19 cellular contexts compared by ENCODE assay signal in genomic region chr1:159958721-159959380, GRCh38. TPM values are rescaled to one million over a fixed set of nuclear protein-coding genes. Genes with fewer than 3 reads are reported as not detected.
DNase-seq lines count a peak whose midpoint lies in the region; ATAC-seq, FAIRE-seq and TF ChIP-seq lines count a peak whose summit lies in the region.
"Had no signal": no experiment of that assay in that cellular context is flagged by ENCODE, and none has a peak within 500 bp of the region (broad histone marks: within the 10 kb centered on the region; RNA-seq: fewer than 3 reads in every experiment).

No MANE protein-coding gene starts in this region.

- H3K27ac ChIP-seq in mammary epithelial cell (ENCODE audit: insufficient read depth, low read depth, low read length): no peak overlapping the region
- H3K27ac ChIP-seq: lower lobe of right lung, SK-N-MC had no signal

- peak; percentile 57 for ATAC-seq in GM19438 (IDR thresholded peaks at IDR 0.05; ENCODE audit: low read depth, unreplicated experiment)
- peak; percentile 70 for ATAC-seq in HG03342 (IDR thresholded peaks at IDR 0.05; ENCODE audit: unreplicated experiment)

- peak; percentile 51 for FAIRE-seq in GM18507 (lab: Jason Lieb, UNC)

- intact Hi-C loops in mammary epithelial cell (cut with micrococcal nuclease): no loop called here

- in situ Hi-C loops in mammary epithelial cell (cut with MboI; ENCODE audit: low sequenced_read_pairs in 2 of 2): no loop called here

- H3K9me3 Mint-ChIP-seq in immature natural killer cell: no peaks in the 10 kb centered on the region
- H3K9me3 Mint-ChIP-seq: activated B cell treated with CpG ODN at 0.5 μM for 24 hours had no signal

- no peak overlapping the region for H3K4me3 ChIP-seq in mammary epithelial cell (replicated peaks in 1 of 3; ENCODE audit: insufficient read depth in 1 of 3, low read depth in 2 of 3, low read length in 3 of 3)
- H3K4me3 ChIP-seq: lower lobe of right lung, sigmoid colon, SK-N-MC had no signal

- BruUV-seq in mammary epithelial cell (replicated peaks; lab: Mats Ljungman, UMichigan): no TSS peak

- H4K20me1 ChIP-seq in mammary epithelial cell (ENCODE audit: insufficient read depth, low read length): no peaks in the 10 kb centered on the region

- 80% methylated on average over 3 of the region's 3 CpGs for WGBS in mammary epithelial cell (ENCODE audit: low coverage, missing lambda C conversion rate)

- H2AFZ ChIP-seq in mammary epithelial cell (ENCODE audit: low read depth, low read length): peak overlapping the region; percentile 64

- no peaks in the 10 kb centered on the region for H3K79me2 ChIP-seq in mammary epithelial cell (ENCODE audit: insufficient read depth, low read length)

- H3K4me3 Mint-ChIP-seq in immature natural killer cell: no peak overlapping the region
- H3K4me3 Mint-ChIP-seq: activated B cell treated with CpG ODN at 0.5 μM for 24 hours had no signal

- peaks cover 24% of the 10 kb centered on the region for H3K4me1 ChIP-seq in mammary epithelial cell (ENCODE audit: insufficient read depth, low read length)
- H3K4me1 ChIP-seq: BE2C, lower lobe of right lung had no signal

- peaks cover 0 to 4% (median 0%) of the 10 kb centered on the region in 3 donors for H3K36me3 Mint-ChIP-seq in immature natural killer cell

- no peak overlapping the region for H3K4me2 ChIP-seq in mammary epithelial cell (ENCODE audit: insufficient read depth, low read depth, low read length)

- no peaks in the 10 kb centered on the region for H3K27me3 ChIP-seq in mammary epithelial cell (ENCODE audit: insufficient read depth, low read length)
- H3K27me3 ChIP-seq: sigmoid colon had no signal

- no peaks in the 10 kb centered on the region for H3K4me1 Mint-ChIP-seq in immature natural killer cell
- H3K4me1 Mint-ChIP-seq: activated B cell treated with CpG ODN at 0.5 μM for 24 hours had no signal

- no peaks in the 10 kb centered on the region for H3K9me3 ChIP-seq in mammary epithelial cell (replicated peaks; ENCODE audit: insufficient read depth, low read length)
- H3K9me3 ChIP-seq: BE2C, lower lobe of right lung, sigmoid colon had no signal

- TF ChIP-seq CTCF in mammary epithelial cell (conservative IDR thresholded peaks at IDR 0.05 in 1 of 2, IDR thresholded peaks at IDR 0.05 in 1 of 2; ENCODE audit: extremely low read depth in 1 of 2, insufficient read depth in 1 of 2, low read depth in 1 of 2, low read length in 2 of 2): no peak

- dilution Hi-C loops in mammary epithelial cell (cut with HindIII; ENCODE audit: low sequenced_read_pairs): no loop called here

- no peak overlapping the region for H3K27ac Mint-ChIP-seq in immature natural killer cell
- H3K27ac Mint-ChIP-seq: activated B cell treated with CpG ODN at 0.5 μM for 24 hours had no signal

- DNase-seq in GM18507 (ENCODE audit: extremely low spot score, insufficient read length, low read depth) (no peak), mammary epithelial cell (no peak), nucleus accumbens (lab: John Stamatoyannopoulos, UW) (no peak), immature natural killer cell (no peak), DMS 273 treated with DMSO at 0.1 percent for 48 hours (lab: John Stamatoyannopoulos, UW) (no peak), NCI-H2107 treated with DMSO at 0.1 percent for 48 hours (lab: John Stamatoyannopoulos, UW; ENCODE audit: unreplicated experiment) (no peak)
- DNase-seq: activated B cell treated with CpG ODN at 0.5 μM for 24 hours; activated T-cell treated with anti-CD3 and anti-CD28 coated beads, Interleukin-2, amount 50 U/mL, for 1 hour; aorta; BE2C; lower lobe of right lung; MM.1S; sigmoid colon; stimulated activated CD4-positive, alpha-beta T cell treated with anti-CD3 and anti-CD28 coated beads, Interleukin-4, amount 100 ng/mL, for 24 hours; stimulated activated naive CD4-positive, alpha-beta T cell had no signal

- H3K36me3 ChIP-seq in mammary epithelial cell (ENCODE audit: insufficient read depth, low read length): no peaks in the 10 kb centered on the region
- H3K36me3 ChIP-seq: BE2C, lower lobe of right lung, sigmoid colon had no signal

- peaks cover 5 to 9% (median 7%) of the 10 kb centered on the region in 3 donors for H3K27me3 Mint-ChIP-seq in immature natural killer cell (ENCODE audit: low read depth in 3 of 3)

- no peak overlapping the region for H3K9ac ChIP-seq in mammary epithelial cell (ENCODE audit: insufficient read depth, low read length)

- CTCF ChIA-PET in mammary epithelial cell (lab: Charles Lee; ENCODE audit: low non-redundant PET): interaction anchor here (0.6 kb wide), 1 partner anchor 47 kb away, joined by 3 read pairs; no protein-coding TSS in a partner anchor

RNA-seq across cellular contexts. Expression of gene SLAMF9, which starts 4.8 kb away (rescaled TPM):
- total RNA-seq in mammary epithelial cell: not detected
- polyA plus RNA-seq in mammary epithelial cell (0.15 TPM), immature natural killer cell (not detected)
- not detected for polyA minus RNA-seq in mammary epithelial cell
- total RNA-seq: activated B cell treated with CpG ODN at 0.5 μM for 24 hours, aorta, dermis microvascular lymphatic vessel endothelial cell, lower lobe of right lung, sigmoid colon had no signal
- polyA plus RNA-seq: aorta had no signal

RNA-seq across cellular contexts. Expression of gene IGSF9, which starts 13.4 kb away (rescaled TPM):
- 10 to 100 TPM in 1 of 2 donors, 1 to 10 TPM in 1; 1.2 to 21.9 TPM for total RNA-seq in mammary epithelial cell
- polyA plus RNA-seq in mammary epithelial cell: 8.3 TPM
- 19.1 TPM for polyA minus RNA-seq in mammary epithelial cell
- not detected for polyA plus RNA-seq in immature natural killer cell
- total RNA-seq: activated B cell treated with CpG ODN at 0.5 μM for 24 hours, dermis microvascular lymphatic vessel endothelial cell had no signal

RNA-seq across cellular contexts. Expression of gene TAGLN2, which starts 33.5 kb away (rescaled TPM):
- 100 to 1,000 TPM; 178 to 454 TPM for total RNA-seq in mammary epithelial cell
- polyA plus RNA-seq in mammary epithelial cell: 748 TPM
- polyA minus RNA-seq in mammary epithelial cell: 594 TPM
- 1,000 to 10,000 TPM in 2 of 3 donors, 100 to 1,000 TPM in 1; 660 to 1,369 (median 1,251) TPM for polyA plus RNA-seq in immature natural killer cell

RNA-seq across cellular contexts. Expression of gene CFAP45, which starts 58.9 kb away (rescaled TPM):
- under 1 TPM in 1 of 2 donors, not detected in 1; 0.82 TPM for total RNA-seq in mammary epithelial cell
- polyA plus RNA-seq in mammary epithelial cell (0.36 TPM), immature natural killer cell (under 1 TPM in 1 of 3 donors, not detected in 2; 0.36 TPM)
- not detected for polyA minus RNA-seq in mammary epithelial cell
